In the genomic region with DNA sequence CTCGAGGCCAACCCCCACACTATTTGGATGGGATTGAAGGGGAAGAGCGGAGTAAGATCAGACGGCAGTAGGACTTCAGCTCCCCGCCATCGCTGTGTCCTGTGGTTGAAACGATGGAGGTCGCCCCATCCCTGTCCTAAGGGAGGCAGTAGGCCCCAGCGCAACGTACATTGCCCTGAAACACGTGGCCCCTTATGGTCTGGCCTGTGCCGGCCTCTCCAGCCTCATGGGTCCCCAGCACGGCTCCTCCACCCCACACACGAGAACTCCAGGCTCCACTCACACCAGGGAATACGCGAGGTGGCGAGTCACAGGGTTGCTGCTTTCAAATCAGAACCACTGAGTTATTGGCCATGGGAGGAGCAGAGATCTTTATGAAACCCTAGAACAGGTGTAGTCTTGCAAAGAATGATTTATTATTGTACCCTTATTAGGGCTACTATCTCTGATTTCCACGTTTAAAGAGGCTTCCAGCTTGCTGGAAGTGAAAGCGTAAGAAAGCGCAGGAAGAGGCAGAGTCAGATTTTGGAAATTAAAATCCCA, we compare ENCODE assay signal across 1 cellular context.
TF ChIP-seq lines count a peak whose summit lies in the region.

No MANE protein-coding gene starts in this region.

TF ChIP-seq in HepG2, 621 proteins besides CTCF, POLR2A, EP300 and RAD21 (continued from another document and continues in another):
- TF ChIP-seq, protein P1, sequence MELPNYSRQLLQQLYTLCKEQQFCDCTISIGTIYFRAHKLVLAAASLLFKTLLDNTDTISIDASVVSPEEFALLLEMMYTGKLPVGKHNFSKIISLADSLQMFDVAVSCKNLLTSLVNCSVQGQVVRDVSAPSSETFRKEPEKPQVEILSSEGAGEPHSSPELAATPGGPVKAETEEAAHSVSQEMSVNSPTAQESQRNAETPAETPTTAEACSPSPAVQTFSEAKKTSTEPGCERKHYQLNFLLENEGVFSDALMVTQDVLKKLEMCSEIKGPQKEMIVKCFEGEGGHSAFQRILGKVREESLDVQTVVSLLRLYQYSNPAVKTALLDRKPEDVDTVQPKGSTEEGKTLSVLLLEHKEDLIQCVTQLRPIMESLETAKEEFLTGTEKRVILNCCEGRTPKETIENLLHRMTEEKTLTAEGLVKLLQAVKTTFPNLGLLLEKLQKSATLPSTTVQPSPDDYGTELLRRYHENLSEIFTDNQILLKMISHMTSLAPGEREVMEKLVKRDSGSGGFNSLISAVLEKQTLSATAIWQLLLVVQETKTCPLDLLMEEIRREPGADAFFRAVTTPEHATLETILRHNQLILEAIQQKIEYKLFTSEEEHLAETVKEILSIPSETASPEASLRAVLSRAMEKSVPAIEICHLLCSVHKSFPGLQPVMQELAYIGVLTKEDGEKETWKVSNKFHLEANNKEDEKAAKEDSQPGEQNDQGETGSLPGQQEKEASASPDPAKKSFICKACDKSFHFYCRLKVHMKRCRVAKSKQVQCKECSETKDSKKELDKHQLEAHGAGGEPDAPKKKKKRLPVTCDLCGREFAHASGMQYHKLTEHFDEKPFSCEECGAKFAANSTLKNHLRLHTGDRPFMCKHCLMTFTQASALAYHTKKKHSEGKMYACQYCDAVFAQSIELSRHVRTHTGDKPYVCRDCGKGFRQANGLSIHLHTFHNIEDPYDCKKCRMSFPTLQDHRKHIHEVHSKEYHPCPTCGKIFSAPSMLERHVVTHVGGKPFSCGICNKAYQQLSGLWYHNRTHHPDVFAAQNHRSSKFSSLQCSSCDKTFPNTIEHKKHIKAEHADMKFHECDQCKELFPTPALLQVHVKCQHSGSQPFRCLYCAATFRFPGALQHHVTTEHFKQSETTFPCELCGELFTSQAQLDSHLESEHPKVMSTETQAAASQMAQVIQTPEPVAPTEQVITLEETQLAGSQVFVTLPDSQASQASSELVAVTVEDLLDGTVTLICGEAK (IDR thresholded peaks at IDR 0.05): no peak
- TF ChIP-seq, protein P1 (CRISPR knock-in tag; IDR thresholded peaks at IDR 0.05): peak; percentile 89; the same call in 1 of the 2 replicates
- TF ChIP-seq ZNF317 (CRISPR knock-in tag; IDR thresholded peaks at IDR 0.05) (no peak), MTF2 (CRISPR knock-in tag; IDR thresholded peaks at IDR 0.05; ENCODE audit: borderline replicate concordance) (no peak; the same call in 1 of the 2 replicates), ARHGAP35 (CRISPR knock-in tag; IDR thresholded peaks at IDR 0.05; ENCODE audit: borderline replicate concordance) (peak; percentile 62; the same call in 1 of the 2 replicates), ZNF329 (CRISPR knock-in tag; IDR thresholded peaks at IDR 0.05; ENCODE audit: low read depth) (peak; percentile 66; the same call in 1 of the 2 replicates), ZNF44 (CRISPR knock-in tag; IDR thresholded peaks at IDR 0.05) (peak; percentile 29; the same call in 1 of the 2 replicates), ZNF441 (CRISPR knock-in tag; IDR thresholded peaks at IDR 0.05; ENCODE audit: borderline replicate concordance) (no peak), CBX1 (IDR thresholded peaks at IDR 0.05; ENCODE audit: low read depth) (no peak), SALL1 (CRISPR knock-in tag; IDR thresholded peaks at IDR 0.05) (peak; percentile 78)
- TF ChIP-seq, protein P2, sequence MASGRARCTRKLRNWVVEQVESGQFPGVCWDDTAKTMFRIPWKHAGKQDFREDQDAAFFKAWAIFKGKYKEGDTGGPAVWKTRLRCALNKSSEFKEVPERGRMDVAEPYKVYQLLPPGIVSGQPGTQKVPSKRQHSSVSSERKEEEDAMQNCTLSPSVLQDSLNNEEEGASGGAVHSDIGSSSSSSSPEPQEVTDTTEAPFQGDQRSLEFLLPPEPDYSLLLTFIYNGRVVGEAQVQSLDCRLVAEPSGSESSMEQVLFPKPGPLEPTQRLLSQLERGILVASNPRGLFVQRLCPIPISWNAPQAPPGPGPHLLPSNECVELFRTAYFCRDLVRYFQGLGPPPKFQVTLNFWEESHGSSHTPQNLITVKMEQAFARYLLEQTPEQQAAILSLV (CRISPR knock-in tag; IDR thresholded peaks at IDR 0.05; ENCODE audit: borderline replicate concordance): peak; percentile 97
- TF ChIP-seq, protein P3, sequence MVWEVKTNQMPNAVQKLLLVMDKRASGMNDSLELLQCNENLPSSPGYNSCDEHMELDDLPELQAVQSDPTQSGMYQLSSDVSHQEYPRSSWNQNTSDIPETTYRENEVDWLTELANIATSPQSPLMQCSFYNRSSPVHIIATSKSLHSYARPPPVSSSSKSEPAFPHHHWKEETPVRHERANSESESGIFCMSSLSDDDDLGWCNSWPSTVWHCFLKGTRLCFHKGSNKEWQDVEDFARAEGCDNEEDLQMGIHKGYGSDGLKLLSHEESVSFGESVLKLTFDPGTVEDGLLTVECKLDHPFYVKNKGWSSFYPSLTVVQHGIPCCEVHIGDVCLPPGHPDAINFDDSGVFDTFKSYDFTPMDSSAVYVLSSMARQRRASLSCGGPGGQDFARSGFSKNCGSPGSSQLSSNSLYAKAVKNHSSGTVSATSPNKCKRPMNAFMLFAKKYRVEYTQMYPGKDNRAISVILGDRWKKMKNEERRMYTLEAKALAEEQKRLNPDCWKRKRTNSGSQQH (CRISPR knock-in tag; IDR thresholded peaks at IDR 0.05; ENCODE audit: low read depth): 0 out of 2 replicates have a peak, but pooled peaks have one; percentile 32
- TF ChIP-seq, protein P4, sequence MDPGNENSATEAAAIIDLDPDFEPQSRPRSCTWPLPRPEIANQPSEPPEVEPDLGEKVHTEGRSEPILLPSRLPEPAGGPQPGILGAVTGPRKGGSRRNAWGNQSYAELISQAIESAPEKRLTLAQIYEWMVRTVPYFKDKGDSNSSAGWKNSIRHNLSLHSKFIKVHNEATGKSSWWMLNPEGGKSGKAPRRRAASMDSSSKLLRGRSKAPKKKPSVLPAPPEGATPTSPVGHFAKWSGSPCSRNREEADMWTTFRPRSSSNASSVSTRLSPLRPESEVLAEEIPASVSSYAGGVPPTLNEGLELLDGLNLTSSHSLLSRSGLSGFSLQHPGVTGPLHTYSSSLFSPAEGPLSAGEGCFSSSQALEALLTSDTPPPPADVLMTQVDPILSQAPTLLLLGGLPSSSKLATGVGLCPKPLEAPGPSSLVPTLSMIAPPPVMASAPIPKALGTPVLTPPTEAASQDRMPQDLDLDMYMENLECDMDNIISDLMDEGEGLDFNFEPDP (CRISPR knock-in tag; conservative IDR thresholded peaks at IDR 0.05): peak; percentile 95; the same call in 1 of the 2 replicates
- TF ChIP-seq, protein P5, sequence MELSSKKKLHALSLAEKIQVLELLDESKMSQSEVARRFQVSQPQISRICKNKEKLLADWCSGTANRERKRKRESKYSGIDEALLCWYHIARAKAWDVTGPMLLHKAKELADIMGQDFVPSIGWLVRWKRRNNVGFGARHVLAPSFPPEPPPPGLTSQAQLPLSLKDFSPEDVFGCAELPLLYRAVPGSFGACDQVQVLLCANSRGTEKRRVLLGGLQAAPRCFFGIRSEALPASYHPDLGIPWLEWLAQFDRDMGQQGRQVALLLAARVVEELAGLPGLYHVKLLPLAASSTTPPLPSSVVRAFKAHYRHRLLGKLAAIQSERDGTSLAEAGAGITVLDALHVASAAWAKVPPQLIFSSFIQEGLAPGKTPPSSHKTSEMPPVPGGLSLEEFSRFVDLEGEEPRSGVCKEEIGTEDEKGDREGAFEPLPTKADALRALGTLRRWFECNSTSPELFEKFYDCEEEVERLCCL (CRISPR knock-in tag; IDR thresholded peaks at IDR 0.05; ENCODE audit: borderline replicate concordance): 0 out of 2 replicates have a peak, but pooled peaks have one; percentile 51
- TF ChIP-seq, protein P6, sequence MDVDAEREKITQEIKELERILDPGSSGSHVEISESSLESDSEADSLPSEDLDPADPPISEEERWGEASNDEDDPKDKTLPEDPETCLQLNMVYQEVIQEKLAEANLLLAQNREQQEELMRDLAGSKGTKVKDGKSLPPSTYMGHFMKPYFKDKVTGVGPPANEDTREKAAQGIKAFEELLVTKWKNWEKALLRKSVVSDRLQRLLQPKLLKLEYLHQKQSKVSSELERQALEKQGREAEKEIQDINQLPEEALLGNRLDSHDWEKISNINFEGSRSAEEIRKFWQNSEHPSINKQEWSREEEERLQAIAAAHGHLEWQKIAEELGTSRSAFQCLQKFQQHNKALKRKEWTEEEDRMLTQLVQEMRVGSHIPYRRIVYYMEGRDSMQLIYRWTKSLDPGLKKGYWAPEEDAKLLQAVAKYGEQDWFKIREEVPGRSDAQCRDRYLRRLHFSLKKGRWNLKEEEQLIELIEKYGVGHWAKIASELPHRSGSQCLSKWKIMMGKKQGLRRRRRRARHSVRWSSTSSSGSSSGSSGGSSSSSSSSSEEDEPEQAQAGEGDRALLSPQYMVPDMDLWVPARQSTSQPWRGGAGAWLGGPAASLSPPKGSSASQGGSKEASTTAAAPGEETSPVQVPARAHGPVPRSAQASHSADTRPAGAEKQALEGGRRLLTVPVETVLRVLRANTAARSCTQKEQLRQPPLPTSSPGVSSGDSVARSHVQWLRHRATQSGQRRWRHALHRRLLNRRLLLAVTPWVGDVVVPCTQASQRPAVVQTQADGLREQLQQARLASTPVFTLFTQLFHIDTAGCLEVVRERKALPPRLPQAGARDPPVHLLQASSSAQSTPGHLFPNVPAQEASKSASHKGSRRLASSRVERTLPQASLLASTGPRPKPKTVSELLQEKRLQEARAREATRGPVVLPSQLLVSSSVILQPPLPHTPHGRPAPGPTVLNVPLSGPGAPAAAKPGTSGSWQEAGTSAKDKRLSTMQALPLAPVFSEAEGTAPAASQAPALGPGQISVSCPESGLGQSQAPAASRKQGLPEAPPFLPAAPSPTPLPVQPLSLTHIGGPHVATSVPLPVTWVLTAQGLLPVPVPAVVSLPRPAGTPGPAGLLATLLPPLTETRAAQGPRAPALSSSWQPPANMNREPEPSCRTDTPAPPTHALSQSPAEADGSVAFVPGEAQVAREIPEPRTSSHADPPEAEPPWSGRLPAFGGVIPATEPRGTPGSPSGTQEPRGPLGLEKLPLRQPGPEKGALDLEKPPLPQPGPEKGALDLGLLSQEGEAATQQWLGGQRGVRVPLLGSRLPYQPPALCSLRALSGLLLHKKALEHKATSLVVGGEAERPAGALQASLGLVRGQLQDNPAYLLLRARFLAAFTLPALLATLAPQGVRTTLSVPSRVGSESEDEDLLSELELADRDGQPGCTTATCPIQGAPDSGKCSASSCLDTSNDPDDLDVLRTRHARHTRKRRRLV (CRISPR knock-in tag; IDR thresholded peaks at IDR 0.05): no peak
- TF ChIP-seq, protein P7, sequence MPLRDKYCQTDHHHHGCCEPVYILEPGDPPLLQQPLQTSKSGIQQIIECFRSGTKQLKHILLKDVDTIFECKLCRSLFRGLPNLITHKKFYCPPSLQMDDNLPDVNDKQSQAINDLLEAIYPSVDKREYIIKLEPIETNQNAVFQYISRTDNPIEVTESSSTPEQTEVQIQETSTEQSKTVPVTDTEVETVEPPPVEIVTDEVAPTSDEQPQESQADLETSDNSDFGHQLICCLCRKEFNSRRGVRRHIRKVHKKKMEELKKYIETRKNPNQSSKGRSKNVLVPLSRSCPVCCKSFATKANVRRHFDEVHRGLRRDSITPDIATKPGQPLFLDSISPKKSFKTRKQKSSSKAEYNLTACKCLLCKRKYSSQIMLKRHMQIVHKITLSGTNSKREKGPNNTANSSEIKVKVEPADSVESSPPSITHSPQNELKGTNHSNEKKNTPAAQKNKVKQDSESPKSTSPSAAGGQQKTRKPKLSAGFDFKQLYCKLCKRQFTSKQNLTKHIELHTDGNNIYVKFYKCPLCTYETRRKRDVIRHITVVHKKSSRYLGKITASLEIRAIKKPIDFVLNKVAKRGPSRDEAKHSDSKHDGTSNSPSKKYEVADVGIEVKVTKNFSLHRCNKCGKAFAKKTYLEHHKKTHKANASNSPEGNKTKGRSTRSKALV (CRISPR knock-in tag; IDR thresholded peaks at IDR 0.05): peak; percentile 84; the same call in 1 of the 2 replicates
- TF ChIP-seq, protein P8, sequence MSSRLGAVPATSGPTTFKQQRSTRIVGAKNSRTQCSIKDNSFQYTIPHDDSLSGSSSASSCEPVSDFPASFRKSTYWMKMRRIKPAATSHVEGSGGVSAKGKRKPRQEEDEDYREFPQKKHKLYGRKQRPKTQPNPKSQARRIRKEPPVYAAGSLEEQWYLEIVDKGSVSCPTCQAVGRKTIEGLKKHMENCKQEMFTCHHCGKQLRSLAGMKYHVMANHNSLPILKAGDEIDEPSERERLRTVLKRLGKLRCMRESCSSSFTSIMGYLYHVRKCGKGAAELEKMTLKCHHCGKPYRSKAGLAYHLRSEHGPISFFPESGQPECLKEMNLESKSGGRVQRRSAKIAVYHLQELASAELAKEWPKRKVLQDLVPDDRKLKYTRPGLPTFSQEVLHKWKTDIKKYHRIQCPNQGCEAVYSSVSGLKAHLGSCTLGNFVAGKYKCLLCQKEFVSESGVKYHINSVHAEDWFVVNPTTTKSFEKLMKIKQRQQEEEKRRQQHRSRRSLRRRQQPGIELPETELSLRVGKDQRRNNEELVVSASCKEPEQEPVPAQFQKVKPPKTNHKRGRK (CRISPR knock-in tag; IDR thresholded peaks at IDR 0.05): no peak
